ENCODE assay signal across 8 cellular contexts in the genomic region with DNA sequence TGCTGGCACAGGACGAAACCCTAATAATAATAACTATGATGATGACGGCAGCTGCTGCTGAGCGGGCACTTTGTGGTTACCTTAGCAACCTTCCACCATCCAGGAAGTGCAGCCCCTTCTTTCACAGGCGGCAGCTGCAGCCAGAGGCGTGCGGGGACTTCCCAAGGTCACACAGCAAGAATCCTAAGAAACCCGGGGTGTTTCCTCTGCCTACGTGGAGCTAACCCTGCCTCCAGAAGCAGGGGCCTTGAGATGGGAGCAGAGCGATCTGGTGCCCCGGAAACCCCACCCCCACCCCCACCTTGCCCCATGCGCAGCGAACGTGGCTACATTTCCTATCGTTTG. TPM values are rescaled to one million over a fixed set of nuclear protein-coding genes. Genes with fewer than 3 reads are reported as not detected.
A peak's percentile ranks its signal among the peaks of the same experiment; 100 is the strongest.
DNase-seq lines count a peak whose midpoint lies in the region; ATAC-seq and TF ChIP-seq lines count a peak whose summit lies in the region.

No MANE protein-coding gene starts in this region.

- ATAC-seq in HG03108 (IDR thresholded peaks at IDR 0.05; ENCODE audit: unreplicated experiment) (peak; percentile 39), upper lobe of right lung (peak; percentile 0)
- ATAC-seq in activated T-cell treated with anti-CD3 and anti-CD28 coated beads, Interleukin-2, amount 50 U/mL, for 4 hours, result peak; percentile 53 to 58

- H3K4me1 Mint-ChIP-seq in activated T-cell treated with anti-CD3 and anti-CD28 coated beads, Interleukin-2, amount 50 U/mL, for 4 hours (ENCODE audit: low read depth), result peaks cover 44% of the 10 kb centered on the region

- peak overlapping the region; percentile 72 for H3K4me2 ChIP-seq in fibroblast of lung (ENCODE audit: extremely low read depth, insufficient read depth, low read length)
- peak overlapping the region; percentile 98 for H3K4me2 ChIP-seq in osteoblast (ENCODE audit: insufficient read depth, low read length)

- H3K9me3 Mint-ChIP-seq in activated T-cell treated with anti-CD3 and anti-CD28 coated beads, Interleukin-2, amount 50 U/mL, for 4 hours, result no peaks in the 10 kb centered on the region

- TF ChIP-seq CTCF in fibroblast of lung (conservative IDR thresholded peaks at IDR 0.05 in 1 of 2, IDR thresholded peaks at IDR 0.05 in 1 of 2; ENCODE audit: low read depth in 1 of 2, low read length in 2 of 2) (no peak), osteoblast (IDR thresholded peaks at IDR 0.05; ENCODE audit: extremely low read depth, low read depth, low read length) (no peak), upper lobe of right lung (IDR thresholded peaks at IDR 0.05) (no peak)

- H3K36me3 Mint-ChIP-seq in activated T-cell treated with anti-CD3 and anti-CD28 coated beads, Interleukin-2, amount 50 U/mL, for 4 hours (ENCODE audit: insufficient read depth), result no peaks in the 10 kb centered on the region

- peak overlapping the region in 2 of 4 experiments; percentile 49 to 59 for H3K4me3 ChIP-seq in fibroblast of lung (replicated peaks in 1 of 4; ENCODE audit: control extremely low read depth in 1 of 4, insufficient read depth in 1 of 4, low read depth in 3 of 4, low read length in 4 of 4)
- H3K4me3 ChIP-seq in osteoblast (ENCODE audit: insufficient read depth, low read length), result peak overlapping the region; percentile 79
- peak overlapping the region; percentile 56 for H3K4me3 ChIP-seq in upper lobe of right lung

- intact Hi-C loops in upper lobe of right lung (cut with DNase I), result no loop called here

- H2AFZ ChIP-seq in fibroblast of lung (ENCODE audit: low read length) (peak overlapping the region; percentile 79), osteoblast (ENCODE audit: low read length) (peak overlapping the region; percentile 93)

- H3K4me1 ChIP-seq in fibroblast of lung (ENCODE audit: control insufficient read depth, extremely low read depth, insufficient read depth, low read length) (peaks cover 8% of the 10 kb centered on the region), osteoblast (ENCODE audit: insufficient read depth, low read length) (peaks cover 9% of the 10 kb centered on the region), upper lobe of right lung (peaks cover 24% of the 10 kb centered on the region)

- peak; percentile 39 for DNase-seq in GM19238 (ENCODE audit: insufficient read length, low spot score)
- peak; percentile 67 to 85 for DNase-seq in NCI-H524 (lab: John Stamatoyannopoulos, UW)
- peak; percentile 52 for DNase-seq in activated T-cell treated with anti-CD3 and anti-CD28 coated beads, Interleukin-2, amount 50 U/mL, for 4 hours
- peak; percentile 46 to 62 for DNase-seq in fibroblast of lung (ENCODE audit: low read depth in 2 of 2)
- DNase-seq in osteoblast (ENCODE audit: insufficient read length, low spot score, missing footprints), result no peak
- DNase-seq in upper lobe of right lung, result peak; percentile 70
- DNase-seq in KBM-7, result no peak

- H4K20me1 ChIP-seq in fibroblast of lung (ENCODE audit: control insufficient read depth, extremely low read depth, insufficient read depth, low read length) (no peaks in the 10 kb centered on the region), osteoblast (ENCODE audit: insufficient read depth, low read length) (no peaks in the 10 kb centered on the region)

- H3K27ac ChIP-seq in fibroblast of lung (ENCODE audit: insufficient read depth, low read length) (peak overlapping the region; percentile 59), osteoblast (ENCODE audit: low read depth, low read length) (peak overlapping the region; percentile 76), upper lobe of right lung (peak overlapping the region; percentile 86)

- H3K27me3 Mint-ChIP-seq in activated T-cell treated with anti-CD3 and anti-CD28 coated beads, Interleukin-2, amount 50 U/mL, for 4 hours (ENCODE audit: low read depth), result no peaks in the 10 kb centered on the region

- peak overlapping the region; percentile 91 for H3K4me3 Mint-ChIP-seq in activated T-cell treated with anti-CD3 and anti-CD28 coated beads, Interleukin-2, amount 50 U/mL, for 4 hours

- in situ Hi-C loops in KBM-7 (cut with MboI; ENCODE audit: low pct_unique_long_range_greater_than_20kb, low sequenced_read_pairs), result no loop called here

- H3K9ac ChIP-seq in fibroblast of lung (ENCODE audit: insufficient read depth, low read length), result peak overlapping the region; percentile 47

- H3K27me3 ChIP-seq in fibroblast of lung (ENCODE audit: control insufficient read depth, insufficient read depth, low read length) (no peaks in the 10 kb centered on the region), osteoblast (ENCODE audit: insufficient read depth, low read length) (no peaks in the 10 kb centered on the region), upper lobe of right lung (no peaks in the 10 kb centered on the region)

- H3K9me3 ChIP-seq in fibroblast of lung (ENCODE audit: control insufficient read depth, insufficient read depth, low read depth, low read length) (no peaks in the 10 kb centered on the region), osteoblast (ENCODE audit: low read depth, low read length) (no peaks in the 10 kb centered on the region), upper lobe of right lung (no peaks in the 10 kb centered on the region)

- H3K79me2 ChIP-seq in fibroblast of lung (ENCODE audit: control insufficient read depth, insufficient read depth, low read length) (no peaks in the 10 kb centered on the region), osteoblast (ENCODE audit: insufficient read depth, low read length) (no peaks in the 10 kb centered on the region)

- H3K36me3 ChIP-seq in fibroblast of lung (ENCODE audit: control insufficient read depth, insufficient read depth, low read length) (no peaks in the 10 kb centered on the region), osteoblast (ENCODE audit: insufficient read depth, low read length) (no peaks in the 10 kb centered on the region), upper lobe of right lung (no peaks in the 10 kb centered on the region)

RNA-seq across cellular contexts. Expression of a gene that starts 22.4 kb away (rescaled TPM):
- 1,000 to 10,000 TPM; 1,373 to 1,742 (median 1,506) TPM for total RNA-seq in activated T-cell treated with anti-CD3 and anti-CD28 coated beads, Interleukin-2, amount 50 U/mL, for 4 hours
- total RNA-seq in fibroblast of lung, result 112 and 145 TPM in 2 replicates
- polyA plus RNA-seq in fibroblast of lung, result 225 and 256 TPM in 2 replicates
- polyA plus RNA-seq in fibroblast of lung (2012), result 864 and 925 TPM in 2 replicates
- polyA minus RNA-seq in fibroblast of lung (ENCODE audit: low replicate concordance), result 166 and 208 TPM in 2 replicates
- 94.5 and 101 TPM in 2 replicates for total RNA-seq in osteoblast
- 974 TPM for total RNA-seq in upper lobe of right lung

RNA-seq across cellular contexts. Expression of a gene that starts 41.9 kb away (rescaled TPM):
- not detected for total RNA-seq in activated T-cell treated with anti-CD3 and anti-CD28 coated beads, Interleukin-2, amount 50 U/mL, for 4 hours
- 0.26 and 0.50 TPM in 2 replicates for total RNA-seq in fibroblast of lung
- 0.89 and 0.90 TPM in 2 replicates for polyA plus RNA-seq in fibroblast of lung
- 0.35 and 0.43 TPM in 2 replicates for polyA plus RNA-seq in fibroblast of lung (2012)
- polyA minus RNA-seq in fibroblast of lung (ENCODE audit: low replicate concordance), result 0.44 TPM in 1 of 2 replicates, not detected in the other
- total RNA-seq in osteoblast, result 4.3 and 4.7 TPM in 2 replicates
- 5.9 TPM for total RNA-seq in upper lobe of right lung

RNA-seq across cellular contexts. Expression of a gene that starts 45.8 kb away (rescaled TPM):
- total RNA-seq in activated T-cell treated with anti-CD3 and anti-CD28 coated beads, Interleukin-2, amount 50 U/mL, for 4 hours, result not detected
- total RNA-seq in fibroblast of lung, result not detected in 2 replicates
- not detected in 2 replicates for polyA plus RNA-seq in fibroblast of lung
- not detected in 2 replicates for polyA plus RNA-seq in fibroblast of lung (2012)
- not detected in 2 replicates for polyA minus RNA-seq in fibroblast of lung (ENCODE audit: low replicate concordance)
- total RNA-seq in osteoblast, result not detected in 2 replicates
- not detected for total RNA-seq in upper lobe of right lung

RNA-seq across cellular contexts. Expression of a gene that starts 53.7 kb away (rescaled TPM):
- not detected for total RNA-seq in activated T-cell treated with anti-CD3 and anti-CD28 coated beads, Interleukin-2, amount 50 U/mL, for 4 hours
- total RNA-seq in fibroblast of lung (not detected in 2 replicates), osteoblast (4.3 and 5.6 TPM in 2 replicates), upper lobe of right lung (not detected)
- 0.05 and 0.09 TPM in 2 replicates for polyA plus RNA-seq in fibroblast of lung
- not detected in 2 replicates for polyA plus RNA-seq in fibroblast of lung (2012)
- not detected in 2 replicates for polyA minus RNA-seq in fibroblast of lung (ENCODE audit: low replicate concordance)

Comparison
In these comparisons a context has a peak if more than half of its experiments do, and no peak if none do; other contexts are left out.
1. DNase-seq: peak in GM19238 (single experiment), NCI-H524 (2 of 2), activated T-cell treated with anti-CD3 and anti-CD28 coated beads, Interleukin-2, amount 50 U/mL, for 4 hours (single experiment), fibroblast of lung (2 of 2) and upper lobe of right lung (single experiment); none in osteoblast (single experiment) and KBM-7 (single experiment).
2. ATAC-seq: peak in every context shown above with its lines; median percentile 56 in activated T-cell treated with anti-CD3 and anti-CD28 coated beads, Interleukin-2, amount 50 U/mL, for 4 hours; 39 in HG03108; 0 in upper lobe of right lung.
3. Peak in every context shown above with its lines, with median percentiles within 50 percentile points of each other: H3K27ac ChIP-seq.